ENCODE assay signal across 8 cellular contexts in the genomic region with DNA sequence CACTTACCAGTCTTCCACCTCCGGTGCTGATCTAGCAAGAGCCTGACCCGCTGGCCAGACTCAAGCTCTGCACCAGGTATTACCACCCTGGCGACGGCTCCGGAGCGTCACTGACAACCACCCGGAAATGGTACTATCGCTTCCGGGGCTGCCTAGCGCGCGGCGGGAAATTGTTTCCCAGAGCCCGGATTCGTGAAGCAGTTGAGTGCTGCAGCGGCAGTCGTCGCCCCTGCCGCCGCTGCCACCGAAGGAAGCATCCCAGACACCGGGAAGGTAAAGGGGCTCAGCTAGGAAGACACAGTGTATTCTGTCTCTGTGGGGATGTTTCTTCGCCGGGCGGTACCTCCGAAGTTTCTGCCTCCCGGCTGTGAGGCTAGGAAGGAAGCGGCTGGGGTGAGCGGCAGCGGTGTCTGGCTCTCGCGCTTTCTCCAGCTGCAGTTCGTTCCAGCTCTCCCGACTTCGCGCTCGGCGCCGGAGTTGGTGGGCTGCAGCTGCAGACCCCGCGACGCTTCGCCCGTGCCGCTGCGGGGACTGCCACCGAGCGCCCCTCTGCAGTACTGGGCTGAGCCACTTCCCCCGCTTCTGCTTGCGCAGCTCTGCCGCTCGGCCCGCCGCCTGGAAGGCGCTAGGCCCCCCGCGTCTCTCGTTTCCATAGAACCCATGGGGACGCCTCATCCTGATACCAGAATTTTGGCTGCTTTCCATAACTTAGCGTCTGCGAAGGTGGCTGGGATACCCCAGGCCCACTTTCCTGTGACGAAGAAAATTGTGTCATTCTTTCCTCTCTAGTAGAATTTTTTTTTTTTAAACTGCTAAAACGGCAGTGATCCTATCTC. TPM values are rescaled to one million over a fixed set of nuclear protein-coding genes. Genes with fewer than 3 reads are reported as not detected.
DNase-seq lines count a peak whose midpoint lies in the region; ATAC-seq and TF ChIP-seq lines count a peak whose summit lies in the region.

A gene with protein sequence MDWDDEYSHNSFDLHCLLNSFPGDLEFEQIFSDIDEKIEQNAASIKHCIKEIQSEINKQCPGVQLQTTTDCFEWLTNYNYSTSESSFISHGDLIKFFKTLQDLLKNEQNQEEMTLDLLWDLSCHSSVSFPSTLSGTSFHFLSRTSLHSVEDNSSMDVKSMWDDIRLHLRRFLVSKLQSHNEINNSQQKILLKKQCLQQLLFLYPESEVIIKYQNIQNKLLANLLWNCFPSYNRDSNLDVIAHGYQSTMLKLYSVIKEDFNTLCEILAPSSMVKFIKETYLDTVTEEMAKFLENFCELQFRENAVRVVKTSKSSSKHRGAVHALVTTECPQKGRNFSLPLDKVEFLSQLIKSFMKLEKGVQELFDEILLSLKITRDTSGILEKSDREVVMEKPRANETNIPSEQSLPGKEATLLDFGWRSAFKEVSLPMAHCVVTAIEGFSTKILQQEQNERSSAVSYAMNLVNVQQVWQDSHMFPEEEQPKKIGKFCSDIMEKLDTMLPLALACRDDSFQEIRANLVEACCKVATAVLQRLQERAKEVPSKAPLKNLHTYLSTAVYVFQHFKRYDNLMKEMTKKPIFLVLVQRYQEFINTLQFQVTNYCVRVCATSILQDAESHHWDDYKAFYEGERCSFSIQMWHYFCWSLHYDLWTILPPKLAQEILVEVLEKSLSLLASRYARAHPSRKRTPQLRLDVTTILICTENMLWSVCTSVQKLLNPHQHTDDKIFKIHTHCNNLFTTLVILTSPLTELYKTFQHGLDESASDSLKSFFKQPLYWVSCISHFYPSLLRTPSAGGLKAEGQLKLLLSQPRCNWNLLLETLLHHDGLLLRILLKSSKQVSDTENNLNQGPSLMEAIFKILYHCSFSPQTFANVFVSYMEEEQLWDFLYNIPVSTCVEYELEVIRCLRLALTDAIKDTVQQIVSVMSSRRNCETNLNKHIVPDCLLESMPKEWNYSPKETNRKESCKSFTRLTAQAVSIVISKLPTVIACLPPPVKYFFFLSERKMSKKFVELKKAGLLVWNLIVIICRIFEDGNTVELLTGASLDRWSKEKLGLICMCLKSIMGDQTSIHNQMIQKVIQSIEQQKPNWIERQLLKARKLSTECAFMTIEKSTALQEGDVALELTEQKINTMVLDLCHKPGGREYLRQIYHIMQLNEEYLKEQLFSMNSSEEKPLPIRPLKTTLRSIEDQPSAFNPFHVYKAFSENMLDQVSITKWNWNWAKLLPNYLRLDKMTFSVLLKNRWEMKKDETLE (N-terminal part only) (minus strand): TSS at position 112 of the 836 bp plus-strand sequence. CDS start 81,478 bp downstream, outside the sequence.
A gene (plus strand): TSS at position 177 of the 836 bp plus-strand sequence. CDS start 10,142 bp downstream, outside the sequence.

- peaks cover 16% of the 10 kb centered on the region for H4K20me1 ChIP-seq in SU-DHL-6 (ENCODE audit: low read depth, low read length)

- no peaks in the 10 kb centered on the region for H3K9me3 Mint-ChIP-seq in type B pancreatic cell

- peak within 1 kb of the TSS; percentile 82 for H3K4me3 ChIP-seq in GM12865 (ENCODE audit: low read depth, low read length)
- peak within 1 kb of the TSS; percentile 83 for H3K4me3 ChIP-seq in SU-DHL-6 (ENCODE audit: insufficient read depth, low read length, poor library complexity, severe bottlenecking)
- peak within 1 kb of the TSS; percentile 93 for H3K4me3 ChIP-seq in adipocyte (ENCODE audit: low read length)
- peak within 1 kb of the TSS; percentile 64 to 94 (median 86) for H3K4me3 ChIP-seq in heart right ventricle

- peak; percentile 92 for DNase-seq in GM12865 (ENCODE audit: low read depth)
- peak; percentile 50 for DNase-seq in NCI-H128 (lab: John Stamatoyannopoulos, UW; ENCODE audit: unreplicated experiment)
- peak; percentile 96 for DNase-seq in adipocyte (ENCODE audit: low read depth)
- DNase-seq in heart right ventricle = peak; percentile 85
- peak; percentile 77 for DNase-seq in pons (ENCODE audit: low spot score)
- peak; percentile 90 for DNase-seq in type B pancreatic cell (ENCODE audit: extremely low spot score, unreplicated experiment)

- no peaks in the 10 kb centered on the region for H3K4me1 Mint-ChIP-seq in type B pancreatic cell (ENCODE audit: unreplicated experiment)

- peak within 1 kb of the TSS; percentile 95 for H3K4me3 Mint-ChIP-seq in type B pancreatic cell

- H3K4me2 ChIP-seq in SU-DHL-6 (ENCODE audit: low read depth, low read length, poor library complexity, severe bottlenecking) = peak within 1 kb of the TSS; percentile 88

- intact Hi-C loops in heart right ventricle (cut with DNase I) = no loop called here

- H3K9me3 ChIP-seq in SU-DHL-6 (ENCODE audit: insufficient read depth, low read length) (no peaks in the 10 kb centered on the region), adipocyte (ENCODE audit: control insufficient read depth, low read length) (no peaks in the 10 kb centered on the region), heart right ventricle (no peaks in the 10 kb centered on the region)

- H3K4me1 ChIP-seq in adipocyte (ENCODE audit: control insufficient read depth, insufficient read depth, low read length) (peaks cover 17% of the 10 kb centered on the region), heart right ventricle (peaks cover 0 to 44% (median 24%) of the 10 kb centered on the region in 9 donors)

- peak within 1 kb of the TSS; percentile 59 for H3K27ac ChIP-seq in SU-DHL-6 (ENCODE audit: low read depth, low read length)
- H3K27ac ChIP-seq in heart right ventricle = peak within 1 kb of the TSS; percentile 24 to 85 (median 78)

- H3K9me2 ChIP-seq in SU-DHL-6 (replicated peaks; ENCODE audit: insufficient read depth, low read length) = no peaks in the 10 kb centered on the region

- peak within 1 kb of the TSS; percentile 81 for H3K9ac ChIP-seq in SU-DHL-6 (ENCODE audit: low read length)
- peak within 1 kb of the TSS; percentile 76 for H3K9ac ChIP-seq in adipocyte (ENCODE audit: low read length)

- TF ChIP-seq CTCF in GM12865 (IDR thresholded peaks at IDR 0.05; ENCODE audit: insufficient read depth, low read depth, low read length, missing control alignments) (no peak), SU-DHL-6 (IDR thresholded peaks at IDR 0.05; ENCODE audit: insufficient read depth, low read length, poor library complexity, severe bottlenecking) (no peak), heart right ventricle (IDR thresholded peaks at IDR 0.05) (no peak), type B pancreatic cell (conservative IDR thresholded peaks at IDR 0.05) (no peak)

- no peaks in the 10 kb centered on the region for H3K27me3 Mint-ChIP-seq in type B pancreatic cell

- H3K36me3 ChIP-seq in SU-DHL-6 (ENCODE audit: low read length) = no peaks in the 10 kb centered on the region
- no peaks in the 10 kb centered on the region for H3K36me3 ChIP-seq in adipocyte (ENCODE audit: control insufficient read depth, insufficient read depth, low read length, severe bottlenecking)
- H3K36me3 ChIP-seq in heart right ventricle = no peaks in the 10 kb centered on the region

- H3K79me2 ChIP-seq in SU-DHL-6 (ENCODE audit: insufficient read depth, low read length) = peaks cover 45% of the 10 kb centered on the region

- peaks cover 9% of the 10 kb centered on the region for H3F3A ChIP-seq in SU-DHL-6 (ENCODE audit: insufficient read depth)

- H3K27me3 ChIP-seq in SU-DHL-6 (ENCODE audit: low read length) = no peaks in the 10 kb centered on the region
- H3K27me3 ChIP-seq in adipocyte (replicated peaks; ENCODE audit: control insufficient read depth, insufficient read depth, low read length) = no peaks in the 10 kb centered on the region
- H3K27me3 ChIP-seq in heart right ventricle = no peaks in the 10 kb centered on the region

- 0% methylated on average over 63 of the region's 63 CpGs for WGBS in heart right ventricle, 2 donors

- ATAC-seq in HG02678 (IDR thresholded peaks at IDR 0.05; ENCODE audit: unreplicated experiment) (peak; percentile 96), heart right ventricle (peak; percentile 97 to 100 (median 99))

- H2AFZ ChIP-seq in SU-DHL-6 (ENCODE audit: low read depth, low read length, severe bottlenecking) = peak within 1 kb of the TSS; percentile 96

- no peaks in the 10 kb centered on the region for H3K36me3 Mint-ChIP-seq in type B pancreatic cell

- peak within 1 kb of the TSS; percentile 73 for H3K27ac Mint-ChIP-seq in type B pancreatic cell

RNA-seq across cellular contexts. Expression of the first gene that starts in this region (rescaled TPM):
- total RNA-seq in heart right ventricle (1 to 10 TPM; 1.7 to 3.5 (median 2.4) TPM), type B pancreatic cell (ENCODE audit: low replicate concordance) (3.1 and 4.2 TPM in 2 replicates)
- under 1 TPM; 0.36 to 0.37 TPM for polyA plus RNA-seq in heart right ventricle

RNA-seq across cellular contexts. Expression of the second gene that starts in this region (rescaled TPM):
- total RNA-seq in heart right ventricle = 10 to 100 TPM in 1 of 10 donors, 1 to 10 TPM in 9; 3.4 to 10.0 (median 5.0) TPM
- 1 to 10 TPM; 2.3 to 3.8 TPM for polyA plus RNA-seq in heart right ventricle
- total RNA-seq in type B pancreatic cell (ENCODE audit: low replicate concordance) = 6.5 and 17.5 TPM in 2 replicates

Comparison
In these comparisons a context has a peak if more than half of its experiments do, and no peak if none do; other contexts are left out.
1. Peak in every context shown above with its lines: DNase-seq, ATAC-seq, H3K4me3 ChIP-seq and H3K27ac ChIP-seq.